In genomic region chr10:83942410-83942809, GRCh38 we compare ENCODE assay signal across 35 cellular contexts.
"Had no signal": no experiment of that assay in that cellular context is flagged by ENCODE, and none has a peak within 500 bp of the region (broad histone marks: within the 10 kb centered on the region; RNA-seq: fewer than 3 reads in every experiment).

No MANE protein-coding gene starts in this region.

- DNase-seq: activated B cell treated with CpG ODN at 0.5 μM for 24 hours; activated CD4-positive, alpha-beta memory T cell treated with anti-CD3 and anti-CD28 coated beads for 36 hours; activated CD4-positive, alpha-beta T cell treated with anti-CD3 and anti-CD28 coated beads for 1 hour; activated CD4-positive, alpha-beta T cell treated with anti-CD3 and anti-CD28 coated beads for 36 hours; activated CD4-positive, alpha-beta T cell treated with anti-CD3 and anti-CD28 coated beads for 48 hours; activated CD4-positive, alpha-beta T cell treated with anti-CD3 and anti-CD28 coated beads, Interleukin-2, amount 50 U/mL, for 1 hour; activated CD4-positive, alpha-beta T cell treated with anti-CD3 and anti-CD28 coated beads, Interleukin-2, amount 50 U/mL, for 4 hours; activated CD8-positive, alpha-beta memory T cell treated with anti-CD3 and anti-CD28 coated beads, Interleukin-2, amount 50 U/mL, for 4 hours; activated CD8-positive, alpha-beta T cell treated with anti-CD3 and anti-CD28 coated beads for 36 hours; activated effector memory CD4-positive, alpha-beta T cell treated with Interleukin-2 at 50 U/mL for 16 hours; activated gamma-delta T cell; activated naive CD4-positive, alpha-beta T cell treated with anti-CD3 and anti-CD28 coated beads, Interleukin-2, amount 10 ng/mL, durations not matched to agents 7 days and 5 days; activated naive CD4-positive, alpha-beta T cell treated with Interleukin-2 at 50 U/mL for 16 hours; activated naive CD8-positive, alpha-beta T cell treated with anti-CD3 and anti-CD28 coated beads, Interleukin-2, amount 10 ng/mL, durations not matched to agents 7 days and 5 days; activated naive CD8-positive, alpha-beta T cell treated with anti-CD3 and anti-CD28 coated beads, Interleukin-2, amount 50 U/mL, for 24 hours; activated T-cell treated with anti-CD3 and anti-CD28 coated beads for 4 hours; activated T-cell treated with anti-CD3 and anti-CD28 coated beads, Interleukin-2, amount 50 U/mL, for 1 hour; activated T-cell treated with anti-CD3 and anti-CD28 coated beads, Interleukin-2, amount 50 U/mL, for 48 hours; amygdala; anterior cingulate cortex; caudate nucleus; cerebellar nuclear complex; T-helper 1 cell; T-helper 2 cell; T-helper 9 cell had no signal

- H3K9me3 ChIP-seq: ascending aorta had no signal

- ATAC-seq: activated CD4-positive, alpha-beta T cell treated with anti-CD3 and anti-CD28 coated beads for 36 hours; activated CD8-positive, alpha-beta T cell treated with anti-CD3 and anti-CD28 coated beads for 36 hours; activated naive CD8-positive, alpha-beta T cell treated with anti-CD3 and anti-CD28 coated beads, Interleukin-2, amount 50 U/mL, for 24 hours had no signal

- H3K27ac ChIP-seq: ascending aorta, cardiac muscle cell, VCaP had no signal

- H3K27me3 Mint-ChIP-seq: activated CD4-positive, alpha-beta memory T cell treated with anti-CD3 and anti-CD28 coated beads for 36 hours had no signal

- H3K27me3 ChIP-seq: ascending aorta, cardiac muscle cell had no signal

- H3K36me3 Mint-ChIP-seq: activated CD4-positive, alpha-beta memory T cell treated with anti-CD3 and anti-CD28 coated beads for 36 hours; activated naive CD4-positive, alpha-beta T cell treated with anti-CD3 and anti-CD28 coated beads, Interleukin-2, amount 10 ng/mL, durations not matched to agents 7 days and 5 days; activated naive CD4-positive, alpha-beta T cell treated with anti-CD3 and anti-CD28 coated beads, Interleukin-2, amount 50 U/mL, for 24 hours; activated naive CD8-positive, alpha-beta T cell; activated naive CD8-positive, alpha-beta T cell treated with anti-CD3 and anti-CD28 coated beads, Interleukin-2, amount 10 ng/mL, durations not matched to agents 7 days and 5 days; brain had no signal

- H3K4me3 ChIP-seq: ascending aorta, cardiac muscle cell had no signal

- H3K9me3 Mint-ChIP-seq: activated B cell treated with CpG ODN at 0.5 μM for 24 hours; activated CD4-positive, alpha-beta memory T cell treated with anti-CD3 and anti-CD28 coated beads for 36 hours; activated CD8-positive, alpha-beta T cell treated with anti-CD3 and anti-CD28 coated beads for 36 hours; activated naive CD4-positive, alpha-beta T cell treated with anti-CD3 and anti-CD28 coated beads, Interleukin-2, amount 10 ng/mL, durations not matched to agents 7 days and 5 days; activated naive CD4-positive, alpha-beta T cell treated with anti-CD3 and anti-CD28 coated beads, Interleukin-2, amount 50 U/mL, for 24 hours; activated naive CD8-positive, alpha-beta T cell treated with anti-CD3 and anti-CD28 coated beads, Interleukin-2, amount 10 ng/mL, durations not matched to agents 7 days and 5 days; activated naive CD8-positive, alpha-beta T cell treated with anti-CD3 and anti-CD28 coated beads, Interleukin-2, amount 50 U/mL, for 24 hours; activated T-helper 2 cell treated with anti-CD3 and anti-CD28 coated beads, Interferon-gamma antibody, Interleukin-2, Interleukin-4, amounts not matched to agents 10 μg/mL and 5 μg/mL and 100 μg/mL, durations not matched to agents 14 hours and 24 hours and 36 hours; brain; central memory CD8-positive, alpha-beta T cell; T-helper 1 cell treated with Interleukin-12 subunit alpha and Interleukin-12 subunit beta and Interleukin-4 antibody, amounts not matched to agents 30 μg/mL and 1 μg/mL, for 36 hours; T-helper 2 cell treated with Interferon-gamma antibody and Interleukin-4, amounts not matched to agents 5 μg/mL and 100 μg/mL, for 36 hours had no signal

- H3K36me3 ChIP-seq: ascending aorta, cardiac muscle cell had no signal

- H3K4me3 Mint-ChIP-seq: activated B cell treated with CpG ODN at 0.5 μM for 24 hours; activated CD4-positive, alpha-beta memory T cell treated with anti-CD3 and anti-CD28 coated beads for 36 hours; activated CD4-positive, alpha-beta T cell treated with anti-CD3 and anti-CD28 coated beads for 36 hours; activated CD8-positive, alpha-beta T cell treated with anti-CD3 and anti-CD28 coated beads for 36 hours; activated naive CD4-positive, alpha-beta T cell treated with anti-CD3 and anti-CD28 coated beads, Interleukin-2, amount 10 ng/mL, durations not matched to agents 7 days and 5 days; activated naive CD4-positive, alpha-beta T cell treated with anti-CD3 and anti-CD28 coated beads, Interleukin-2, amount 50 U/mL, for 24 hours; activated naive CD8-positive, alpha-beta T cell; activated naive CD8-positive, alpha-beta T cell treated with anti-CD3 and anti-CD28 coated beads, Interleukin-2, amount 10 ng/mL, durations not matched to agents 7 days and 5 days; activated naive CD8-positive, alpha-beta T cell treated with anti-CD3 and anti-CD28 coated beads, Interleukin-2, amount 50 U/mL, for 24 hours; brain; central memory CD8-positive, alpha-beta T cell; T-helper 1 cell treated with Interleukin-12 subunit alpha and Interleukin-12 subunit beta and Interleukin-4 antibody, amounts not matched to agents 30 μg/mL and 1 μg/mL, for 36 hours; T-helper 2 cell treated with Interferon-gamma antibody and Interleukin-4, amounts not matched to agents 5 μg/mL and 100 μg/mL, for 36 hours had no signal

- H3K4me1 ChIP-seq: ascending aorta had no signal

- H3K4me1 Mint-ChIP-seq: activated B cell treated with CpG ODN at 0.5 μM for 24 hours; activated CD4-positive, alpha-beta T cell treated with anti-CD3 and anti-CD28 coated beads for 36 hours; activated naive CD4-positive, alpha-beta T cell treated with anti-CD3 and anti-CD28 coated beads, Interleukin-2, amount 10 ng/mL, durations not matched to agents 7 days and 5 days; activated naive CD4-positive, alpha-beta T cell treated with anti-CD3 and anti-CD28 coated beads, Interleukin-2, amount 50 U/mL, for 24 hours; activated naive CD8-positive, alpha-beta T cell treated with anti-CD3 and anti-CD28 coated beads, Interleukin-2, amount 10 ng/mL, durations not matched to agents 7 days and 5 days; activated naive CD8-positive, alpha-beta T cell treated with anti-CD3 and anti-CD28 coated beads, Interleukin-2, amount 50 U/mL, for 24 hours; central memory CD8-positive, alpha-beta T cell had no signal
